In genomic region chr11:74170694-74171629, GRCh38 we compare ENCODE assay signal across 8 cellular contexts. TPM values are rescaled to one million over a fixed set of nuclear protein-coding genes. Genes with fewer than 3 reads are reported as not detected.
DNase-seq lines count a peak whose midpoint lies in the region; ATAC-seq and TF ChIP-seq lines count a peak whose summit lies in the region.

A gene with protein sequence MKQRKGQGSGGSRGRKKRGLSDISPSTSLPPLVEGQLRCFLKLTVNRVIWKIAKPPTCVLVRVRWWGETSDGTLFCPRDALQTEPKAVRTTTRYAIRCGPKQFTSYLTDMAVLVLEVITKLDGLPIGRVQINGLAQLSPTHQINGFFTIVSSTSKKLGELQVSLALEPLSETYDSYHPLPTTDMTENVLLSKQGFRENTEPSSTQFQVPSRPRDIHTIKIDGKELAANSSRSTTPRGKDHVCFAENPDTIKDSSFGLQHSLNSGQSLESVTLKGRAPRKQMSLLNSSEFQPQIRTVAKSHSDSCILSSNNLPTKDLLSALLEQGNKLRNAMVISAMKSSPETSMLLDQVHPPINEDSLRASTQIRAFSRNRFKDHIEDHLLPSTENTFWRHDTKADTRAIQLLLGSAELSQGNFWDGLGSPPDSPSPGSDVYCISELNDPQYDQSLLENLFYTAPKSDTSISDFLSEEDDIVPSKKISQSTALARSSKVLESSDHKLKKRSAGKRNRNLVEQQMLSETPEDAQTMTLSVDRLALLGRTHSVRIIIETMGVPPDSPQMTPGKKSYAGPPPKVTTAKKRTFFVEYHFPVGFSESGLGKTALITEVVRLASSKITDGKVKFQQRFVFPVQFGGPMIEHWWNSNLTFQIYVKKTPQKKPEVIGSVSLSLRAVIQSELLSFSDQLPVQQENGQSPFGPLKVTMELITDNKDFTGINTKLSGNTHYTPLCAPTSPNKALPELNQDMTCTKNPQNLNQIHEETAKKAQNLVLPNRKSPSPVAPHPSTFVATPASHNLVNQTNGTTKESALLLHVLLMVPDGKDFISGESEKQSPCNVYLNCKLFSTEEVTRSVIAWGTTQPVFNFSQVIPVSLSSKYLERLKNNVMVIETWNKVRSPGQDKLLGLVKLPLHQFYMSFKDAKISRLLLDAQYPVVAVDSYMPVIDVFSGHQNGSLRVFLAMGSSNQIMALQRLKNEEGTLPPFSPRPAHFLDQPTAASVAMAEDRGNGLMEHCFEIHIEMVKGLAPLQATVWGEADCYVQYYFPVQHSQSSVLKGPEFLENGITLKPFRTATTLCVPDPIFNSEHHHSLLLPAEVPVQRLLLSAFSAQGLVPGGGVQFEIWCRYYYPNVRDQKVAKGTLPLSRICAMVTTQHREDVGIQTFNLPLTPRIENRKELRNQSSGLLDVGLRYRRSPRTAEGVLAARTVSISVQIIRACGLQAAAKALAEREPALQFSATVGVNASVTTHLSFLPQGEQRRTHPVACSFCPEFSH (N-terminal part only) (minus strand): TSS chr11:74171002. CDS start chr11:74170792, 210 bp downstream.
PPME1 (plus strand) TSS chr11:74171289; CDS start chr11:74171422, 133 bp downstream.

- peak within 1 kb of the TSS; percentile 85 to 92 for H3K9ac ChIP-seq in liver (ENCODE audit: low read depth in 1 of 2, low read length in 2 of 2)

- H3K36me3 ChIP-seq in CD4-positive, alpha-beta memory T cell (ENCODE audit: insufficient read depth, low read length): peaks cover 7% of the 10 kb centered on the region
- peaks cover 1 to 15% (median 7%) of the 10 kb centered on the region in 4 donors for H3K36me3 ChIP-seq in liver (ENCODE audit: control insufficient read depth in 4 of 4, insufficient read depth in 3 of 4, low read depth in 1 of 4, low read length in 3 of 4)

- no peak within 1 kb of the TSS for H3K27ac Mint-ChIP-seq in CD4-positive, alpha-beta memory T cell

- CTCF ChIA-PET in CD4-positive, alpha-beta memory T cell (lab: Charles Lee; ENCODE audit: partially characterized antibody): interaction anchor here (1.1 to 2.9 kb wide), 3 partner anchors 9 to 85 kb away, joined by 4 to 12 read pairs (median 4); no protein-coding TSS in a partner anchor

- H3K4me1 ChIP-seq in CD4-positive, alpha-beta memory T cell (ENCODE audit: insufficient read depth, low read length): peaks cover 40% of the 10 kb centered on the region
- peaks cover 5 to 22% (median 16%) of the 10 kb centered on the region in 4 donors for H3K4me1 ChIP-seq in liver (ENCODE audit: control insufficient read depth in 4 of 4, insufficient read depth in 4 of 4, low read length in 3 of 4)

- H3K9me3 ChIP-seq in CD4-positive, alpha-beta memory T cell (ENCODE audit: control insufficient read depth in 1 of 2, low read length in 2 of 2): no peaks in the 10 kb centered on the region
- H3K9me3 ChIP-seq in liver (ENCODE audit: control insufficient read depth in 4 of 4, low read length in 3 of 4): no peaks in the 10 kb centered on the region

- peak; percentile 97 to 99 (median 99) for DNase-seq in CD4-positive, alpha-beta memory T cell
- DNase-seq in NCI-H82 (lab: John Stamatoyannopoulos, UW): peak; percentile 99
- peak; percentile 98 to 99 for DNase-seq in activated CD4-positive, alpha-beta T cell treated with anti-CD3 and anti-CD28 coated beads, Interleukin-2, amount 50 U/mL, for 48 hours
- DNase-seq in dorsolateral prefrontal cortex: peak; percentile 94 to 99 (median 98)
- DNase-seq in stimulated activated CD4-positive, alpha-beta T cell treated with anti-CD3 and anti-CD28 coated beads, Interleukin-4, amount 100 ng/mL, for 24 hours: peak; percentile 98

- no peaks in the 10 kb centered on the region for H3K9me3 Mint-ChIP-seq in CD4-positive, alpha-beta memory T cell

- H3K4me3 Mint-ChIP-seq in CD4-positive, alpha-beta memory T cell: no peak within 1 kb of the TSS

- peak; percentile 47 to 49 for TF ChIP-seq RAD21 in liver (IDR thresholded peaks at IDR 0.05)

- H3K27ac ChIP-seq in CD4-positive, alpha-beta memory T cell (ENCODE audit: low read depth, low read length): peak within 1 kb of the TSS; percentile 70
- H3K27ac ChIP-seq in dorsolateral prefrontal cortex: peak within 1 kb of the TSS; percentile 24 to 93 (median 86)
- H3K27ac ChIP-seq in liver (ENCODE audit: low read depth in 1 of 2, low read length in 2 of 2): peak within 1 kb of the TSS; percentile 88 to 92

- no peaks in the 10 kb centered on the region for H3K27me3 Mint-ChIP-seq in CD4-positive, alpha-beta memory T cell

- POLR2A ChIA-PET in CD4-positive, alpha-beta memory T cell (lab: Charles Lee; ENCODE audit: partially characterized antibody): interaction anchor here (0.6 to 3.1 kb wide), 19 partner anchors 13 to 573 kb away, joined by 3 to 32 read pairs (median 5); partner anchors contain the start of genes FAM168A, LIPT2, MRPL48 and RAB6A

- WGBS in liver: under 1% methylated on average over 68 of the region's 68 CpGs

- H3K4me1 Mint-ChIP-seq in CD4-positive, alpha-beta memory T cell: peaks cover 18 to 22% (median 18%) of the 10 kb centered on the region in 4 donors

- peak; percentile 96 for ATAC-seq in GM19452 (IDR thresholded peaks at IDR 0.05; ENCODE audit: unreplicated experiment)
- peak; percentile 93 for ATAC-seq in HG03575 (IDR thresholded peaks at IDR 0.05; ENCODE audit: extremely low read depth, insufficient number of reproducible peaks, low FRiP score, unreplicated experiment)

- intact Hi-C loops in CD4-positive, alpha-beta memory T cell (cut with micrococcal nuclease): loop anchor here (1.0 to 2.0 kb wide), 7 partner anchors 62 to 410 kb away; partner anchors contain the start of genes COA4, LIPT2, PAAF1 and PGM2L1
- intact Hi-C loops in dorsolateral prefrontal cortex (cut with DNase I): loop anchor here (5.0 to 10.0 kb wide), 5 partner anchors 186 to 384 kb away; partner anchors contain the start of genes UCP2 (in 2 of the 2), MRPL48 (in 1 of the 2) and PGM2L1 (in 1 of the 2)

- peaks cover 18% of the 10 kb centered on the region in 2 donors for H3K36me3 Mint-ChIP-seq in CD4-positive, alpha-beta memory T cell

- peak in 54 of 56 donors; percentile 26 to 79 (median 60) for TF ChIP-seq CTCF in dorsolateral prefrontal cortex (IDR thresholded peaks at IDR 0.05 in 54 of 56, conservative IDR thresholded peaks at IDR 0.05 in 2 of 56; ENCODE audit: low read depth in 1 of 56, partially characterized antibody in 56 of 56)
- TF ChIP-seq CTCF in liver (IDR thresholded peaks at IDR 0.05; ENCODE audit: low read depth, low read length, missing input control): no peak

- H3K27me3 ChIP-seq in CD4-positive, alpha-beta memory T cell (ENCODE audit: insufficient read depth, low read length): no peaks in the 10 kb centered on the region
- H3K27me3 ChIP-seq in dorsolateral prefrontal cortex: no peaks in the 10 kb centered on the region
- no peaks in the 10 kb centered on the region for H3K27me3 ChIP-seq in liver (ENCODE audit: control insufficient read depth in 4 of 4, insufficient read depth in 4 of 4, low read length in 3 of 4)

- peak within 1 kb of the TSS; percentile 74 to 86 for H3K4me3 ChIP-seq in CD4-positive, alpha-beta memory T cell (ENCODE audit: low read length in 2 of 2)
- H3K4me3 ChIP-seq in dorsolateral prefrontal cortex: peak within 1 kb of the TSS; percentile 67 to 99 (median 87)
- H3K4me3 ChIP-seq in liver (ENCODE audit: low read depth in 1 of 3, low read length in 3 of 3): peak within 1 kb of the TSS; percentile 71 to 96 (median 94)

TF ChIP-seq in liver, 16 proteins besides CTCF, POLR2A, EP300 and RAD21 (continues in another document):
- TF ChIP-seq EGR1 (IDR thresholded peaks at IDR 0.05; ENCODE audit: low read depth in 2 of 2) (peak; percentile 95 to 97), MAX (IDR thresholded peaks at IDR 0.05) (peak; percentile 93), FOXA1 (IDR thresholded peaks at IDR 0.05) (no peak), HNF4G (IDR thresholded peaks at IDR 0.05) (peak; percentile 44), ATF3 (IDR thresholded peaks at IDR 0.05) (peak; percentile 43), TAF1 (conservative IDR thresholded peaks at IDR 0.05) (peak; percentile 77), ZBTB33 (IDR thresholded peaks at IDR 0.05) (peak; percentile 93), HNF4A (conservative IDR thresholded peaks at IDR 0.05) (peak; percentile 81 to 83), FOXA2 (IDR thresholded peaks at IDR 0.05) (peak; percentile 26), NR2F2 (IDR thresholded peaks at IDR 0.05) (peak; percentile 79), GABPA (IDR thresholded peaks at IDR 0.05 in 1 of 2, conservative IDR thresholded peaks at IDR 0.05 in 1 of 2) (peak; percentile 95 to 99)

RNA-seq across cellular contexts. Expression of the first gene that starts in this region (rescaled TPM):
- 10 to 100 TPM; 41.9 to 52.7 TPM for total RNA-seq in CD4-positive, alpha-beta memory T cell
- polyA plus RNA-seq in CD4-positive, alpha-beta memory T cell: 10 to 100 TPM in 1 of 2 donors, 1 to 10 TPM in 1; 4.5 to 11.0 TPM
- 10 to 100 TPM; 30.0 to 76.8 (median 42.6) TPM for total RNA-seq in dorsolateral prefrontal cortex
- total RNA-seq in liver: 10 to 100 TPM; 10.0 to 14.5 TPM
- polyA plus RNA-seq in liver: 1 to 10 TPM; 3.1 to 3.4 TPM

RNA-seq across cellular contexts. Expression of gene PPME1, which starts in this region (rescaled TPM):
- total RNA-seq in CD4-positive, alpha-beta memory T cell: 10 to 100 TPM; 20.7 to 21.9 TPM
- polyA plus RNA-seq in CD4-positive, alpha-beta memory T cell: 10 to 100 TPM; 17.3 to 21.6 TPM
- 100 to 1,000 TPM in 73 of 120 experiments, 10 to 100 TPM in 47; 48.5 to 158 (median 108) TPM for total RNA-seq in dorsolateral prefrontal cortex
- total RNA-seq in liver: 10 to 100 TPM; 14.7 to 47.4 TPM
- 10 to 100 TPM in 1 of 2 donors, 1 to 10 TPM in 1; 9.1 to 12.4 TPM for polyA plus RNA-seq in liver

Comparison
In these comparisons a context has a peak if more than half of its experiments do, and no peak if none do; other contexts are left out.
1. Peak in every context shown above with its lines: DNase-seq, ATAC-seq, H3K4me3 ChIP-seq and H3K27ac ChIP-seq.